ENCODE assay signal across 1 cellular context in genomic region chr9:132424857-132425702, GRCh38.
TF ChIP-seq lines count a peak whose summit lies in the region.

No MANE protein-coding gene starts in this region.

TF ChIP-seq in WTC11, 78 proteins besides CTCF, POLR2A, EP300 and RAD21:
- TF ChIP-seq SMAD4 (CRISPR knock-in tag; IDR thresholded peaks at IDR 0.05) = no peak
- TF ChIP-seq NFYB (CRISPR knock-in tag; conservative IDR thresholded peaks at IDR 0.05; ENCODE audit: low read depth) = no peak
- TF ChIP-seq, protein P1, sequence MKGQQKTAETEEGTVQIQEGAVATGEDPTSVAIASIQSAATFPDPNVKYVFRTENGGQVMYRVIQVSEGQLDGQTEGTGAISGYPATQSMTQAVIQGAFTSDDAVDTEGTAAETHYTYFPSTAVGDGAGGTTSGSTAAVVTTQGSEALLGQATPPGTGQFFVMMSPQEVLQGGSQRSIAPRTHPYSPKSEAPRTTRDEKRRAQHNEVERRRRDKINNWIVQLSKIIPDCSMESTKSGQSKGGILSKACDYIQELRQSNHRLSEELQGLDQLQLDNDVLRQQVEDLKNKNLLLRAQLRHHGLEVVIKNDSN (CRISPR knock-in tag; IDR thresholded peaks at IDR 0.05) = no peak
- no peak for TF ChIP-seq IRF2 (CRISPR knock-in tag; IDR thresholded peaks at IDR 0.05; ENCODE audit: borderline replicate concordance, low read depth)
- TF ChIP-seq MYBL2 (CRISPR knock-in tag; IDR thresholded peaks at IDR 0.05) = no peak
- TF ChIP-seq NR2C2 (CRISPR knock-in tag; IDR thresholded peaks at IDR 0.05) = no peak
- TF ChIP-seq, protein P2, sequence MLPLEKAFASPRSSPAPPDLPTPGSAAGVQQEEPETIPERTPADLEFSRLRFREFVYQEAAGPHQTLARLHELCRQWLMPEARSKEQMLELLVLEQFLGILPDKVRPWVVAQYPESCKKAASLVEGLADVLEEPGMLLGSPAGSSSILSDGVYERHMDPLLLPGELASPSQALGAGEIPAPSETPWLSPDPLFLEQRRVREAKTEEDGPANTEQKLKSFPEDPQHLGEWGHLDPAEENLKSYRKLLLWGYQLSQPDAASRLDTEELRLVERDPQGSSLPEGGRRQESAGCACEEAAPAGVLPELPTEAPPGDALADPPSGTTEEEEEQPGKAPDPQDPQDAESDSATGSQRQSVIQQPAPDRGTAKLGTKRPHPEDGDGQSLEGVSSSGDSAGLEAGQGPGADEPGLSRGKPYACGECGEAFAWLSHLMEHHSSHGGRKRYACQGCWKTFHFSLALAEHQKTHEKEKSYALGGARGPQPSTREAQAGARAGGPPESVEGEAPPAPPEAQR (CRISPR knock-in tag; IDR thresholded peaks at IDR 0.05) = no peak
- no peak for TF ChIP-seq PRRX2 (CRISPR knock-in tag; IDR thresholded peaks at IDR 0.05)
- no peak for TF ChIP-seq NR1H2 (CRISPR knock-in tag; IDR thresholded peaks at IDR 0.05)
- no peak for TF ChIP-seq MAX (CRISPR knock-in tag; IDR thresholded peaks at IDR 0.05)
- TF ChIP-seq FOXP1 (CRISPR knock-in tag; IDR thresholded peaks at IDR 0.05; ENCODE audit: borderline replicate concordance) = no peak
- no peak for TF ChIP-seq ATF6 (CRISPR knock-in tag; IDR thresholded peaks at IDR 0.05)
- no peak for TF ChIP-seq ZNF232 (CRISPR knock-in tag; IDR thresholded peaks at IDR 0.05)
- no peak for TF ChIP-seq TEAD1 (CRISPR knock-in tag; IDR thresholded peaks at IDR 0.05)
- TF ChIP-seq, protein P3, sequence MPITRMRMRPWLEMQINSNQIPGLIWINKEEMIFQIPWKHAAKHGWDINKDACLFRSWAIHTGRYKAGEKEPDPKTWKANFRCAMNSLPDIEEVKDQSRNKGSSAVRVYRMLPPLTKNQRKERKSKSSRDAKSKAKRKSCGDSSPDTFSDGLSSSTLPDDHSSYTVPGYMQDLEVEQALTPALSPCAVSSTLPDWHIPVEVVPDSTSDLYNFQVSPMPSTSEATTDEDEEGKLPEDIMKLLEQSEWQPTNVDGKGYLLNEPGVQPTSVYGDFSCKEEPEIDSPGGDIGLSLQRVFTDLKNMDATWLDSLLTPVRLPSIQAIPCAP (CRISPR knock-in tag; IDR thresholded peaks at IDR 0.05) = no peak
- TF ChIP-seq ZNF671 (CRISPR knock-in tag; IDR thresholded peaks at IDR 0.05) = no peak
